Comparison of ENCODE assay signal across 8 cellular contexts in the genomic region with DNA sequence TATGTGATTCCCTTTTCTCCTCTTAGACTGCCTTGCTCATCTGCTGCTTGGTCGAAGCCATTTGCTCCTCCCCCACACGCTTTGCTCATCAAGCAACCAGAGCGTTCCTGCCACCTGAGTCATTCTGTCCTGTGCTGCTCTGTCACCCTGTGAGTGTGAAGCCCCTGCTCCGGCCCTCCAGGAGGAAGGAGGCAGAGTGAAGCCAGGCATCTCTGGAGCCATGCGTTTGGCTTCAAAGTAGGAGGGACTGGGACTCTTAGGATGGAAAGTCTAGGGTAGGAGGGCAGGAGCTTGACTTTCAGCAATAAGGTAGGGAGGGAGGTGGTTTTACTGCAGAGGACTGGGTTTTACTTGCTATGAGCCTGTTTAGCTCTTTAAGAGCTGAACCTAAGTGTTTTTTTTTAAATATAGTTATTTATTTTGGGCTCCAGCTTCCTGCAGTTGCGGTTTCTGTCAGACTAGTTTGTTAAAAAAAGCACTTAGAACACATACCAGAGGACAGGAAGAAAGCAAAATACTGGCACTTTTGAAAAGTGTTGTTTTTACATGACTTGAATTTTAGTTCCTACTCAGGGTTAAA.
DNase-seq lines count a peak whose midpoint lies in the region; ATAC-seq and TF ChIP-seq lines count a peak whose summit lies in the region.

No MANE protein-coding gene starts in this region.

- peaks cover 0 to 26% (median 19%) of the 10 kb centered on the region in 4 donors for H3K4me1 ChIP-seq in tibial artery

- DNase-seq in GM13977 (ENCODE audit: low spot score): peak; percentile 71
- DNase-seq in NAMALWA (ENCODE audit: low spot score): peak; percentile 82
- DNase-seq in activated CD8-positive, alpha-beta memory T cell treated with anti-CD3 and anti-CD28 coated beads for 4 hours (ENCODE audit: low read depth in 2 of 2): peak; percentile 45 to 59
- peak; percentile 36 for DNase-seq in epithelial cell of proximal tubule (ENCODE audit: low read depth)
- peak; percentile 86 for DNase-seq in osteocyte (ENCODE audit: extremely low spot score, unreplicated experiment)
- peak; percentile 33 to 70 for DNase-seq in tibial artery
- DNase-seq in NCI-H2107 treated with DMSO at 0.1 percent for 48 hours (lab: John Stamatoyannopoulos, UW; ENCODE audit: unreplicated experiment): no peak

- ATAC-seq in HG02571 (IDR thresholded peaks at IDR 0.05; ENCODE audit: unreplicated experiment): peak; percentile 89

- no peaks in the 10 kb centered on the region for H3K9me3 ChIP-seq in tibial artery

- no peaks in the 10 kb centered on the region for H3K9me3 Mint-ChIP-seq in osteocyte (ENCODE audit: unreplicated experiment)

- H3K27me3 Mint-ChIP-seq in osteocyte (ENCODE audit: unreplicated experiment): no peaks in the 10 kb centered on the region

- peak overlapping the region; percentile 76 to 81 for H3K27ac ChIP-seq in tibial artery

- H3K27ac Mint-ChIP-seq in osteocyte (ENCODE audit: unreplicated experiment): peak overlapping the region; percentile 94

- in situ Hi-C loops in GM13977 (cut with MboI; ENCODE audit: low pct_unique_long_range_greater_than_20kb, low sequenced_read_pairs, unreplicated experiment): no loop called here

- TF ChIP-seq CTCF in GM13977 (IDR thresholded peaks at IDR 0.05; ENCODE audit: extremely low read depth, insufficient read depth, missing control alignments): no peak
- no peak for TF ChIP-seq CTCF in epithelial cell of proximal tubule (conservative IDR thresholded peaks at IDR 0.05; ENCODE audit: low read depth, low read length)
- no peak for TF ChIP-seq CTCF in osteocyte (IDR thresholded peaks at IDR 0.05)
- TF ChIP-seq CTCF in tibial artery (IDR thresholded peaks at IDR 0.05): no peak

- H3K36me3 Mint-ChIP-seq in osteocyte (ENCODE audit: unreplicated experiment): no peaks in the 10 kb centered on the region

- H3K4me3 ChIP-seq in epithelial cell of proximal tubule (ENCODE audit: low read depth, low read length) (no peak overlapping the region), tibial artery (peak overlapping the region in 1 of 2 donors; percentile 15)

- peaks cover 33% of the 10 kb centered on the region for H3K4me1 Mint-ChIP-seq in osteocyte (ENCODE audit: unreplicated experiment)

- no peaks in the 10 kb centered on the region for H3K27me3 ChIP-seq in tibial artery

- H3K36me3 ChIP-seq in tibial artery: no peaks in the 10 kb centered on the region

- intact Hi-C loops in tibial artery (cut with DNase I; ENCODE audit: low total_unique reads): no loop called here

- H3K4me3 Mint-ChIP-seq in osteocyte (ENCODE audit: unreplicated experiment): peak overlapping the region; percentile 53
